3 cellular contexts compared by ENCODE assay signal in genomic region chr3:183306798-183307671, GRCh38.
TF ChIP-seq lines count a peak whose summit lies in the region.

No MANE protein-coding gene starts in this region.

TF ChIP-seq in liver, 16 proteins besides CTCF, POLR2A, EP300 and RAD21:
- TF ChIP-seq SP1 (IDR thresholded peaks at IDR 0.05): peak; percentile 24
- TF ChIP-seq RXRA (IDR thresholded peaks at IDR 0.05): peak in 1 of 2 donors; percentile 23
- TF ChIP-seq EGR1 (IDR thresholded peaks at IDR 0.05; ENCODE audit: low read depth in 2 of 2): no peak
- peak; percentile 12 to 16 for TF ChIP-seq JUND (IDR thresholded peaks at IDR 0.05)

TF ChIP-seq in HepG2, 621 proteins besides CTCF, POLR2A, EP300 and RAD21:
- no peak for TF ChIP-seq ATAD3A (CRISPR knock-in tag; IDR thresholded peaks at IDR 0.05)

TF ChIP-seq in endothelial cell of umbilical vein, 7 proteins besides CTCF, POLR2A, EP300 and RAD21:
- TF ChIP-seq MAX (IDR thresholded peaks at IDR 0.05; ENCODE audit: insufficient read depth, insufficient read length) (no peak), MYC (IDR thresholded peaks at IDR 0.05; ENCODE audit: low read depth, low read length) (no peak), EZH2 (IDR thresholded peaks at IDR 0.05; ENCODE audit: borderline replicate concordance, low read depth, low read length, severe bottlenecking) (no peak), JUN (IDR thresholded peaks at IDR 0.05; ENCODE audit: borderline replicate concordance, insufficient read depth, insufficient read length, low read depth) (no peak), FOS (IDR thresholded peaks at IDR 0.05; ENCODE audit: borderline replicate concordance, insufficient read depth, low read length) (no peak), GATA2 (IDR thresholded peaks at IDR 0.05; ENCODE audit: insufficient read depth, insufficient read length, low read depth, low read length) (no peak)
